ENCODE assay signal across 3 cellular contexts in the genomic region with DNA sequence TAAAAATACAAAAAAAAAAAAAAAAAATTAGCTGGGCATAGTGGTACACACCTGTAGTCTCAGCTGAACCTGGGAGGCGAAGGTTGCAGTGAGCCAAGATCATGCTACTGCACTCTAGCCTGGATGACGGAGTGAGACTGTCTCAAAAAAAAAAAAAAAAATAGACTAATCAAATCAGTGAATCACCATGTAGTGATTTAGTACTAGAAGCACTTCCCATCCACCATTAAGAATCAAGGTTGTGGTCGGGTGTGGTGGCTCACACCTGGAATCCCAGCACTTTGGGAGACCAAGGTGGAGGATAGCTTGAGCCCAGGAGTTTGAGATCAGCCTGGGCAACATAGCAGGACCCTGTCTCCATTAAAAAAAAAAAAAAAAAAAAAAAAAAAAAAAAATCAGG. TPM values are rescaled to one million over a fixed set of nuclear protein-coding genes. Genes with fewer than 3 reads are reported as not detected.
"Had no signal": no experiment of that assay in that cellular context is flagged by ENCODE, and none has a peak within 500 bp of the region (broad histone marks: within the 10 kb centered on the region; RNA-seq: fewer than 3 reads in every experiment).

No MANE protein-coding gene starts in this region.

RNA-seq across cellular contexts. Expression of a gene that starts 54.9 kb away (rescaled TPM):
- total RNA-seq: ascending aorta, cardiac septum, cerebellum had no signal
